ENCODE assay signal across 11 cellular contexts in genomic region chr7:27157717-27158431, GRCh38. TPM values are rescaled to one million over a fixed set of nuclear protein-coding genes. Genes with fewer than 3 reads are reported as not detected.
A peak's percentile ranks its signal among the peaks of the same experiment; 100 is the strongest.
DNase-seq lines count a peak whose midpoint lies in the region; ATAC-seq and TF ChIP-seq lines count a peak whose summit lies in the region.
"Had no signal": no experiment of that assay in that cellular context is flagged by ENCODE, and none has a peak within 500 bp of the region (broad histone marks: within the 10 kb centered on the region; RNA-seq: fewer than 3 reads in every experiment).

No MANE protein-coding gene starts in this region.

- TF ChIP-seq POLR2A in breast epithelium (IDR thresholded peaks at IDR 0.05): no peak

- intact Hi-C loops in breast epithelium (cut with DNase I; ENCODE audit: low total_unique reads) (loop anchor here (10.0 kb wide), 1 partner anchor 953 kb away; the partner anchor contains the start of genes CBX3 and HNRNPA2B1), MCF 10A (cut with micrococcal nuclease) (no loop called here)

- H3K36me3 Mint-ChIP-seq in MCF 10A (ENCODE audit: insufficient read depth, unreplicated experiment) (peaks cover 7% of the 10 kb centered on the region), type B pancreatic cell (peaks cover 13% of the 10 kb centered on the region)

- H3K27me3 Mint-ChIP-seq in MCF 10A (ENCODE audit: insufficient read depth, unreplicated experiment) (no peaks in the 10 kb centered on the region), type B pancreatic cell (peaks cover 91% of the 10 kb centered on the region)

- BruUV-seq in MCF 10A (replicated peaks; lab: Mats Ljungman, UMichigan): no TSS peak

- POLR2A ChIA-PET in MCF 10A (lab: Yijun Ruan, JAX): no interaction called here

- CTCF ChIA-PET in MCF 10A (lab: Yijun Ruan, JAX): interaction anchor here (2.1 to 3.2 kb wide), 2 partner anchors 477 to 789 kb away, joined by 10 to 21 read pairs; no protein-coding TSS in a partner anchor

- H3K36me3 ChIP-seq in breast epithelium: no peaks in the 10 kb centered on the region
- no peaks in the 10 kb centered on the region for H3K36me3 ChIP-seq in kidney epithelial cell (ENCODE audit: control insufficient read depth, insufficient read depth, low read length)
- H3K36me3 ChIP-seq: BLaER1 had no signal

- TF ChIP-seq CTCF in breast epithelium (IDR thresholded peaks at IDR 0.05) (no peak), MCF 10A (IDR thresholded peaks at IDR 0.05; ENCODE audit: unreplicated experiment) (no peak), kidney epithelial cell (IDR thresholded peaks at IDR 0.05; ENCODE audit: insufficient read depth, low read length, poor library complexity, severe bottlenecking) (no peak), type B pancreatic cell (conservative IDR thresholded peaks at IDR 0.05) (no peak)

- H3K9me3 ChIP-seq in breast epithelium: no peaks in the 10 kb centered on the region

- no peaks in the 10 kb centered on the region for H3K9me3 Mint-ChIP-seq in MCF 10A (ENCODE audit: unreplicated experiment)
- H3K9me3 Mint-ChIP-seq in type B pancreatic cell: peaks cover 5% of the 10 kb centered on the region

- H3K4me3 Mint-ChIP-seq in MCF 10A (ENCODE audit: unreplicated experiment): no peak overlapping the region
- H3K4me3 Mint-ChIP-seq in type B pancreatic cell: peak overlapping the region; percentile 84

- H3K27ac Mint-ChIP-seq in MCF 10A (ENCODE audit: low read depth, unreplicated experiment): no peak overlapping the region
- no peak overlapping the region for H3K27ac Mint-ChIP-seq in type B pancreatic cell

- peaks cover 12% of the 10 kb centered on the region for H3K4me1 Mint-ChIP-seq in MCF 10A (ENCODE audit: insufficient read depth, unreplicated experiment)
- peaks cover 13% of the 10 kb centered on the region for H3K4me1 Mint-ChIP-seq in type B pancreatic cell (ENCODE audit: unreplicated experiment)

- ATAC-seq in GM21825 (IDR thresholded peaks at IDR 0.05; ENCODE audit: unreplicated experiment): no peak
- ATAC-seq: K562 had no signal

- DNase-seq in breast epithelium (ENCODE audit: low spot score in 2 of 2) (peak in 1 of 2 donors; percentile 41), MCF 10A (ENCODE audit: unreplicated experiment) (no peak), kidney epithelial cell (ENCODE audit: low read depth) (no peak), type B pancreatic cell (ENCODE audit: extremely low spot score, unreplicated experiment) (no peak), HPDE6-E6E7 (ENCODE audit: extremely low spot score) (no peak)
- DNase-seq: effector CD4-positive, alpha-beta T cell; NCI-H345 had no signal

- peaks cover 4 to 5% of the 10 kb centered on the region in 2 donors for H3K4me1 ChIP-seq in breast epithelium

- H3K27ac ChIP-seq in breast epithelium: peak overlapping the region; percentile 91 to 96
- H3K27ac ChIP-seq: BLaER1 had no signal

- H3K27me3 ChIP-seq in breast epithelium (peaks cover 5 to 37% of the 10 kb centered on the region in 2 donors), kidney epithelial cell (ENCODE audit: control insufficient read depth, insufficient read depth, low read length) (no peaks in the 10 kb centered on the region)

- H3K4me3 ChIP-seq in breast epithelium (peak overlapping the region in 2 of 3 donors; percentile 65 to 93), kidney epithelial cell (ENCODE audit: low read depth, low read length) (peak overlapping the region; percentile 76)
- H3K4me3 ChIP-seq: BLaER1, K562 had no signal

RNA-seq across cellular contexts. Expression of gene HOXA7, which starts 1.4 kb away (rescaled TPM):
- total RNA-seq in breast epithelium (1 to 10 TPM; 4.6 to 8.8 (median 6.2) TPM), MCF 10A (2022) (0.29 and 0.44 TPM in 2 replicates), kidney epithelial cell (28.8 and 34.2 TPM in 2 replicates), type B pancreatic cell (ENCODE audit: low replicate concordance) (3.2 and 6.2 TPM in 2 replicates)
- total RNA-seq: K562, SK-MEL-5 had no signal

RNA-seq across cellular contexts. Expression of gene HOXA3, which starts 5.5 kb away (rescaled TPM):
- total RNA-seq in breast epithelium: 1 to 10 TPM; 4.5 to 6.4 (median 4.6) TPM
- total RNA-seq in MCF 10A (2022): 8.2 and 14.0 TPM in 2 replicates
- total RNA-seq in kidney epithelial cell: 17.3 and 26.4 TPM in 2 replicates
- 40.5 and 92.8 TPM in 2 replicates for total RNA-seq in type B pancreatic cell (ENCODE audit: low replicate concordance)

RNA-seq across cellular contexts. Expression of gene HOXA9, which starts 7.5 kb away (rescaled TPM):
- 10 to 100 TPM in 1 of 3 donors, 1 to 10 TPM in 2; 7.5 to 18.4 (median 9.0) TPM for total RNA-seq in breast epithelium
- total RNA-seq in MCF 10A (2022): 6.9 and 7.6 TPM in 2 replicates
- total RNA-seq in kidney epithelial cell: 46.5 and 53.7 TPM in 2 replicates
- 0.67 and 4.1 TPM in 2 replicates for total RNA-seq in type B pancreatic cell (ENCODE audit: low replicate concordance)
- total RNA-seq: K562, SK-MEL-5 had no signal

RNA-seq across cellular contexts. Expression of gene HOXA6, which starts 10.3 kb away (rescaled TPM):
- total RNA-seq in breast epithelium (10 to 100 TPM in 1 of 3 donors, 1 to 10 TPM in 2; 7.9 to 16.0 (median 9.0) TPM), MCF 10A (2022) (0.96 and 2.0 TPM in 2 replicates), kidney epithelial cell (4.8 and 10.5 TPM in 2 replicates), type B pancreatic cell (ENCODE audit: low replicate concordance) (4.2 and 10.9 TPM in 2 replicates)
- total RNA-seq: K562 had no signal

RNA-seq across cellular contexts. Expression of gene HOXA5, which starts 14.4 kb away (rescaled TPM):
- total RNA-seq in breast epithelium (10 to 100 TPM; 11.5 to 48.7 (median 22.6) TPM), MCF 10A (2022) (7.4 and 8.8 TPM in 2 replicates), kidney epithelial cell (18.8 and 19.1 TPM in 2 replicates), type B pancreatic cell (ENCODE audit: low replicate concordance) (55.0 and 77.7 TPM in 2 replicates)
- total RNA-seq: K562 had no signal
